Comparison of ENCODE assay signal across 1 cellular context in the genomic region with DNA sequence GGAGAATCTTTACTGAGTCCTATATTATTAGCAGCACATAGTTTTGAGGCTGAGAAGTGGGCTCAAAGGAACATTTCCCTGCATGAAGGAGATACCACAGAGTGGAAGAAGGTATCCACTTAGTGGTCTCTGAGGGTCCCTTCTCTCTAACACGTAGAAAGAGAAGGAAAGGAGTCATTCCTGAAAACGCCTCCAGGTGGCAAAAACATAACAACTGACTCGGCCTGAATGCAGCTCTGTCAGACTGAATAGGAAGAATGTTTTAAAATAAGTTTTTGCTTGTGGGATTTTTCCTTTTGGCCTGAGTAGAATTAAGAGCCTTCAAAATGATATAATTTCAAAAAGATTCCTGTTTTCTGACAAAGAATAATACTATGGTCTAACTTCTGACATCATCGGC.
TF ChIP-seq lines count a peak whose summit lies in the region.

No MANE protein-coding gene starts in this region.

TF ChIP-seq in WTC11, 78 proteins besides CTCF, POLR2A, EP300 and RAD21 (continued from another document):
- TF ChIP-seq IRF1 (CRISPR knock-in tag; IDR thresholded peaks at IDR 0.05) (no peak), CBFB (CRISPR knock-in tag; IDR thresholded peaks at IDR 0.05; ENCODE audit: low read depth) (no peak), PRDM15 (CRISPR knock-in tag; IDR thresholded peaks at IDR 0.05) (no peak)
- TF ChIP-seq, protein P1, sequence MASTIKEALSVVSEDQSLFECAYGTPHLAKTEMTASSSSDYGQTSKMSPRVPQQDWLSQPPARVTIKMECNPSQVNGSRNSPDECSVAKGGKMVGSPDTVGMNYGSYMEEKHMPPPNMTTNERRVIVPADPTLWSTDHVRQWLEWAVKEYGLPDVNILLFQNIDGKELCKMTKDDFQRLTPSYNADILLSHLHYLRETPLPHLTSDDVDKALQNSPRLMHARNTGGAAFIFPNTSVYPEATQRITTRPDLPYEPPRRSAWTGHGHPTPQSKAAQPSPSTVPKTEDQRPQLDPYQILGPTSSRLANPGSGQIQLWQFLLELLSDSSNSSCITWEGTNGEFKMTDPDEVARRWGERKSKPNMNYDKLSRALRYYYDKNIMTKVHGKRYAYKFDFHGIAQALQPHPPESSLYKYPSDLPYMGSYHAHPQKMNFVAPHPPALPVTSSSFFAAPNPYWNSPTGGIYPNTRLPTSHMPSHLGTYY (CRISPR knock-in tag; IDR thresholded peaks at IDR 0.05) = no peak
